Comparison of ENCODE assay signal across 9 cellular contexts in the genomic region with DNA sequence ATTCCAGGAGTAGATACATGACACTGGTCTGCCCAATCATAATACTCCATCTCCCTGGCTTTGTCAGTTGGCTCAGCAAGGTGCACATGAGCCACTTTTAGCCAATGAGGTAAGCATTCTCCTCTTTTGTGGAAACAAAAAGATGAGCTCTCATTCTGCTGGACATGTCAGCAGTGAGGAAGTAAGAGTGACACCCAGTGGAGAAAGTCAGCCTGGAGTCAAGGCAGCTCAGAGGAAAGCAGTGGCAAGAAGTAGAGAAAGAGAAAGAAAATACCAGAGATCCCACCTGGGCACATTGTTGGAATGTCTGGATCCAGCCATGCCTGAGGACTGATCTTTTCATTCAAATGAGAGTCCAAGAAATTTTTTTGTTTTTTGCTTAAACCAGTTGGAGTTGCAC.
A peak's percentile ranks its signal among the peaks of the same experiment; 100 is the strongest.
DNase-seq lines count a peak whose midpoint lies in the region; ATAC-seq and TF ChIP-seq lines count a peak whose summit lies in the region.
"Had no signal": no experiment of that assay in that cellular context is flagged by ENCODE, and none has a peak within 500 bp of the region (broad histone marks: within the 10 kb centered on the region; RNA-seq: fewer than 3 reads in every experiment).

No MANE protein-coding gene starts in this region.

- TF ChIP-seq CTCF in GM13976 (IDR thresholded peaks at IDR 0.05; ENCODE audit: borderline replicate concordance, control extremely low read depth, extremely low read depth, insufficient read depth, missing control alignments), result peak; percentile 19
- peak; percentile 83 for TF ChIP-seq CTCF in OCI-LY7 (conservative IDR thresholded peaks at IDR 0.05; ENCODE audit: low read length)

- DNase-seq in COLO668 (lab: John Stamatoyannopoulos, UW; ENCODE audit: unreplicated experiment) (peak; percentile 22), GM13976 (ENCODE audit: low spot score) (peak; percentile 6), OCI-LY7 (ENCODE audit: low spot score) (peak; percentile 46), iPS DF 19.7 (ENCODE audit: low read depth, low spot score) (peak; percentile 40), hepatic stellate cell (ENCODE audit: low spot score) (no peak), NK-92 (lab: John Stamatoyannopoulos, UW; ENCODE audit: unreplicated experiment) (no peak)
- DNase-seq: amniotic stem cell had no signal

- POLR2A ChIA-PET in OCI-LY7 (lab: Charles Lee), result interaction anchor here (0.6 to 2.1 kb wide), 2 partner anchors 11 to 44 kb away, joined by 3 to 7 read pairs; no protein-coding TSS in a partner anchor

- CTCF ChIA-PET in OCI-LY7 (lab: Charles Lee; ENCODE audit: unreplicated experiment), result interaction anchor here (1.0 kb wide), 1 partner anchor 36 kb away, joined by 4 read pairs; no protein-coding TSS in a partner anchor

- no peaks in the 10 kb centered on the region for H3K4me1 ChIP-seq in OCI-LY7 (ENCODE audit: insufficient read depth, low read length, poor library complexity, severe bottlenecking)

- H3K4me2 ChIP-seq in OCI-LY7 (ENCODE audit: low read length), result no peak overlapping the region

- H3K9me2 ChIP-seq in OCI-LY7 (ENCODE audit: insufficient read depth, low read length), result no peaks in the 10 kb centered on the region

- no peaks in the 10 kb centered on the region for H3K36me3 ChIP-seq in OCI-LY7 (ENCODE audit: insufficient read depth, low read length)

- BruUV-seq in OCI-LY7 (replicated peaks; lab: Mats Ljungman, UMichigan), result no TSS peak

- H4K20me1 ChIP-seq in OCI-LY7 (ENCODE audit: insufficient read depth, low read length), result no peaks in the 10 kb centered on the region

- no peak overlapping the region for H3K27ac ChIP-seq in OCI-LY7 (ENCODE audit: low read depth, low read length, poor library complexity, severe bottlenecking)

- intact Hi-C loops in OCI-LY7 (cut with micrococcal nuclease; ENCODE audit: unreplicated experiment), result no loop called here

- ATAC-seq in GM19035 (IDR thresholded peaks at IDR 0.05; ENCODE audit: unreplicated experiment) (no peak), HG03097 (IDR thresholded peaks at IDR 0.05; ENCODE audit: low FRiP score, unreplicated experiment) (no peak)

- H3K9me3 ChIP-seq in OCI-LY7 (ENCODE audit: low read length), result no peaks in the 10 kb centered on the region

- H3K79me2 ChIP-seq in OCI-LY7 (ENCODE audit: insufficient read depth, low read depth, low read length), result no peaks in the 10 kb centered on the region

- in situ Hi-C loops in GM13976 (cut with MboI; ENCODE audit: low sequenced_read_pairs, unreplicated experiment), result no loop called here

- H3K4me3 ChIP-seq in OCI-LY7 (ENCODE audit: low read depth, low read length, poor library complexity, severe bottlenecking), result no peak overlapping the region

- no peak overlapping the region for H2AFZ ChIP-seq in OCI-LY7 (ENCODE audit: low read length)

Comparison
In these comparisons a context has a peak if more than half of its experiments do, and no peak if none do; other contexts are left out.
1. DNase-seq: peak in COLO668 (single experiment), GM13976 (single experiment), OCI-LY7 (single experiment) and iPS DF 19.7 (single experiment); none in hepatic stellate cell (single experiment) and NK-92 (single experiment).